8 cellular contexts compared by ENCODE assay signal in the genomic region with DNA sequence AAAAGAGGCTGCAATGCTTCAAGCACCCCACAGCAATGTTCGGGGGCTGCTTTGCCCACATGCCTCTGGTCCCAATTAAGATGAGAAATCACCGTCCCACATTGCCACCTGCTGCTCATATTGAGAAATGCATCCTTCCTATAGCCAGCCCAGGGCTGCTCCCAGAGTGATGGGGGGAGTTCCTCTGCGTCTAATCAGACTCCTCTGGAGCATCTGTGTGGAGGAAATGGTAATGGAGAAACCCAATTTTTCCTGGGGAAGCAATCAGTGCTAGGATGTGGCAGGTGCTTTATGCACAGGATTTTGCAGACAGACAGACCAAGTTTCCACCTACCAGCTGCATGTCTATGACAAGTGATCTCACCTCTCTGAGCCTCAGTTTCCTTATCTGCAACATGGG. TPM values are rescaled to one million over a fixed set of nuclear protein-coding genes. Genes with fewer than 3 reads are reported as not detected.
DNase-seq lines count a peak whose midpoint lies in the region; ATAC-seq and TF ChIP-seq lines count a peak whose summit lies in the region.

No MANE protein-coding gene starts in this region.

- H3K79me2 ChIP-seq in hepatocyte (no peaks in the 10 kb centered on the region), smooth muscle cell (ENCODE audit: low read depth) (no peaks in the 10 kb centered on the region)

- no peaks in the 10 kb centered on the region for H3K9me2 ChIP-seq in hepatocyte (replicated peaks; ENCODE audit: insufficient read depth)

- ATAC-seq in Right ventricle myocardium superior (ENCODE audit: poor library complexity): peak; percentile 76
- ATAC-seq in HG03095 (IDR thresholded peaks at IDR 0.05; ENCODE audit: unreplicated experiment): no peak

- no peaks in the 10 kb centered on the region for H3F3A ChIP-seq in smooth muscle cell (ENCODE audit: low read depth)

- H2AFZ ChIP-seq in hepatocyte (no peak overlapping the region), smooth muscle cell (ENCODE audit: low read depth) (no peak overlapping the region)

- intact Hi-C loops in Right ventricle myocardium superior (cut with DNase I): loop anchor here (2.0 kb wide), 1 partner anchor 200 kb away; no protein-coding TSS in a partner anchor
- intact Hi-C loops in cardiac septum (cut with DNase I): loop anchor here (1.0 kb wide), 1 partner anchor 200 kb away; no protein-coding TSS in a partner anchor

- 13% methylated on average over 3 of the region's 3 CpGs for WGBS in hepatocyte (ENCODE audit: low lambda C conversion rate, missing lambda C conversion rate)
- WGBS in smooth muscle cell (ENCODE audit: low lambda C conversion rate): 27% methylated on average over 3 of the region's 3 CpGs

- no peak overlapping the region for H3K9ac ChIP-seq in smooth muscle cell (ENCODE audit: low read depth)

- H3K9me3 ChIP-seq in hepatocyte (ENCODE audit: low read depth) (no peaks in the 10 kb centered on the region), smooth muscle cell (replicated peaks; ENCODE audit: low read depth) (no peaks in the 10 kb centered on the region)

- H3K4me2 ChIP-seq in hepatocyte (no peak overlapping the region), smooth muscle cell (no peak overlapping the region)

- H3K4me1 ChIP-seq in hepatocyte (ENCODE audit: insufficient read depth): no peaks in the 10 kb centered on the region
- no peaks in the 10 kb centered on the region for H3K4me1 ChIP-seq in smooth muscle cell (ENCODE audit: low read depth)

- H3K27ac ChIP-seq in hepatocyte (no peak overlapping the region), smooth muscle cell (ENCODE audit: low read depth) (no peak overlapping the region)

- H4K20me1 ChIP-seq in hepatocyte (ENCODE audit: insufficient read depth, poor library complexity, severe bottlenecking) (no peaks in the 10 kb centered on the region), smooth muscle cell (ENCODE audit: low read depth) (no peaks in the 10 kb centered on the region)

- DNase-seq in Right ventricle myocardium superior: no peak
- DNase-seq in cardiac septum (ENCODE audit: low spot score): no peak
- DNase-seq in NCI-H1105 treated with DMSO at 0.1 percent for 48 hours (lab: John Stamatoyannopoulos, UW): peak; percentile 56
- DNase-seq in T follicular helper cell (ENCODE audit: low read depth): peak; percentile 30
- peak in 44 of 56 donors; percentile 2 to 77 (median 18) for DNase-seq in amygdala (lab: John Stamatoyannopoulos, UW)
- peak; percentile 76 for DNase-seq in hepatocyte (ENCODE audit: low spot score)
- DNase-seq in smooth muscle cell (lab: John Stamatoyannopoulos, UW; ENCODE audit: unreplicated experiment): peak; percentile 8

- H3K36me3 ChIP-seq in hepatocyte (replicated peaks; ENCODE audit: insufficient read depth, low read depth) (no peaks in the 10 kb centered on the region), smooth muscle cell (ENCODE audit: low read depth) (no peaks in the 10 kb centered on the region)

- H3K4me3 ChIP-seq in hepatocyte: no peak overlapping the region
- H3K4me3 ChIP-seq in smooth muscle cell: no peak overlapping the region

- TF ChIP-seq CTCF in hepatocyte (IDR thresholded peaks at IDR 0.05; ENCODE audit: poor library complexity): peak; percentile 81
- peak; percentile 70 for TF ChIP-seq CTCF in smooth muscle cell (IDR thresholded peaks at IDR 0.05; ENCODE audit: borderline replicate concordance, insufficient read depth, poor library complexity, severe bottlenecking)

- H3K27me3 ChIP-seq in hepatocyte (no peaks in the 10 kb centered on the region), smooth muscle cell (ENCODE audit: low read depth) (no peaks in the 10 kb centered on the region)

RNA-seq across cellular contexts. Expression of gene PTGIS, which starts 33.6 kb away (rescaled TPM):
- total RNA-seq in Right ventricle myocardium superior: 26.9 TPM
- 37.6 TPM for total RNA-seq in cardiac septum
- total RNA-seq in hepatocyte: 22.5 and 26.1 TPM in 2 replicates
- 25.4 and 27.4 TPM in 2 replicates for polyA plus RNA-seq in hepatocyte
- 0.18 and 0.31 TPM in 2 replicates for total RNA-seq in smooth muscle cell
- 0.64 and 0.65 TPM in 2 replicates for polyA plus RNA-seq in smooth muscle cell

RNA-seq across cellular contexts. Expression of gene KCNB1, which starts 51.8 kb away (rescaled TPM):
- total RNA-seq in Right ventricle myocardium superior (1.1 TPM), cardiac septum (0.38 TPM), hepatocyte (0.37 and 0.44 TPM in 2 replicates), smooth muscle cell (not detected in 2 replicates)
- polyA plus RNA-seq in hepatocyte (1.0 and 1.5 TPM in 2 replicates), smooth muscle cell (0.04 TPM in 1 of 2 replicates, not detected in the other)

Comparison
In these comparisons a context has a peak if more than half of its experiments do, and no peak if none do; other contexts are left out.
1. DNase-seq: peak in NCI-H1105 treated with DMSO at 0.1 percent for 48 hours (single experiment), T follicular helper cell (single experiment), amygdala (44 of 56), hepatocyte (single experiment) and smooth muscle cell (single experiment); none in Right ventricle myocardium superior (single experiment) and cardiac septum (single experiment).
2. RNA of gene PTGIS, which starts 33.6 kb away (total RNA-seq): 37.6 TPM in cardiac septum (single experiment), 26.9 TPM in Right ventricle myocardium superior (single experiment) and 22.5 to 26.1 TPM in hepatocyte; 0.18 to 0.31 TPM in smooth muscle cell; every median in the first group is over 10 times any median in the second.